In genomic region chr17:82698065-82698973, GRCh38 we compare ENCODE assay signal across 8 cellular contexts. TPM values are rescaled to one million over a fixed set of nuclear protein-coding genes. Genes with fewer than 3 reads are reported as not detected.
DNase-seq lines count a peak whose midpoint lies in the region; ATAC-seq and TF ChIP-seq lines count a peak whose summit lies in the region.

RAB40B (minus strand) TSS chr17:82698698; CDS start chr17:82698596, 102 bp downstream.

- DNase-seq in CD4-positive, CD25-positive, alpha-beta regulatory T cell, result peak; percentile 98 to 99 (median 99)
- peak; percentile 99 for DNase-seq in NCI-H748 (lab: John Stamatoyannopoulos, UW; ENCODE audit: unreplicated experiment)
- DNase-seq in activated CD4-positive, alpha-beta memory T cell treated with anti-CD3 and anti-CD28 coated beads, Interleukin-2, amount 10 ng/mL, durations not matched to agents 7 days and 5 days, result peak; percentile 98
- peak; percentile 100 for DNase-seq in ecto neural progenitor cell (ENCODE audit: low spot score)
- peak; percentile 96 for DNase-seq in stimulated activated CD4-positive, alpha-beta T cell treated with anti-CD3 and anti-CD28 coated beads, Interleukin-2, amount 100 ng/mL, for 48 hours

- peaks cover 9% of the 10 kb centered on the region for H3K36me3 Mint-ChIP-seq in CD4-positive, CD25-positive, alpha-beta regulatory T cell
- peaks cover 6% of the 10 kb centered on the region for H3K36me3 Mint-ChIP-seq in activated CD4-positive, alpha-beta memory T cell treated with anti-CD3 and anti-CD28 coated beads, Interleukin-2, amount 10 ng/mL, durations not matched to agents 7 days and 5 days (ENCODE audit: low read depth)

- peak within 1 kb of the TSS; percentile 47 for H3K4me3 ChIP-seq in CD4-positive, CD25-positive, alpha-beta regulatory T cell (ENCODE audit: low read depth, low read length)
- H3K4me3 ChIP-seq in liver (ENCODE audit: low read depth in 1 of 3, low read length in 3 of 3), result peak within 1 kb of the TSS; percentile 75 to 90 (median 75)

- CTCF ChIA-PET in activated CD4-positive, alpha-beta memory T cell treated with anti-CD3 and anti-CD28 coated beads, Interleukin-2, amount 10 ng/mL, durations not matched to agents 7 days and 5 days (lab: Charles Lee), result interaction anchor here (0.6 kb wide), 1 partner anchor 744 kb away, joined by 3 read pairs; no protein-coding TSS in a partner anchor

- peaks cover 18% of the 10 kb centered on the region for H3K4me1 ChIP-seq in CD4-positive, CD25-positive, alpha-beta regulatory T cell (ENCODE audit: control insufficient read depth, insufficient read depth, low read length, poor library complexity, severe bottlenecking)
- H3K4me1 ChIP-seq in liver (ENCODE audit: control insufficient read depth in 4 of 4, insufficient read depth in 4 of 4, low read length in 3 of 4), result peaks cover 10 to 22% (median 15%) of the 10 kb centered on the region in 4 donors

- TF ChIP-seq RAD21 in liver (IDR thresholded peaks at IDR 0.05), result no peak

- ATAC-seq in CD4-positive, CD25-positive, alpha-beta regulatory T cell (ENCODE audit: low read depth in 2 of 2), result peak; percentile 99
- ATAC-seq in GM19397 (IDR thresholded peaks at IDR 0.05; ENCODE audit: unreplicated experiment) (peak; percentile 92), HG03558 (IDR thresholded peaks at IDR 0.05; ENCODE audit: extremely low read depth, unreplicated experiment) (peak; percentile 85)

- no peaks in the 10 kb centered on the region for H3K27me3 ChIP-seq in CD4-positive, CD25-positive, alpha-beta regulatory T cell (ENCODE audit: control insufficient read depth, insufficient read depth, low read length)
- H3K27me3 ChIP-seq in liver (ENCODE audit: control insufficient read depth in 4 of 4, insufficient read depth in 4 of 4, low read length in 3 of 4), result no peaks in the 10 kb centered on the region

- H3K4me1 Mint-ChIP-seq in CD4-positive, CD25-positive, alpha-beta regulatory T cell, result peaks cover 0 to 25% (median under 1%) of the 10 kb centered on the region in 4 donors
- H3K4me1 Mint-ChIP-seq in activated CD4-positive, alpha-beta memory T cell treated with anti-CD3 and anti-CD28 coated beads, Interleukin-2, amount 10 ng/mL, durations not matched to agents 7 days and 5 days, result peaks cover 12% of the 10 kb centered on the region

- under 1% methylated on average over 112 of the region's 112 CpGs for WGBS in liver

- H3K36me3 ChIP-seq in CD4-positive, CD25-positive, alpha-beta regulatory T cell (ENCODE audit: control insufficient read depth, insufficient read depth, low read length), result peaks cover 4% of the 10 kb centered on the region
- no peaks in the 10 kb centered on the region for H3K36me3 ChIP-seq in liver (ENCODE audit: control insufficient read depth in 4 of 4, insufficient read depth in 3 of 4, low read depth in 1 of 4, low read length in 3 of 4)

- H3K9me3 ChIP-seq in CD4-positive, CD25-positive, alpha-beta regulatory T cell (ENCODE audit: control insufficient read depth in 2 of 2, low read length in 2 of 2), result peaks cover 8 to 10% of the 10 kb centered on the region in 2 experiments
- H3K9me3 ChIP-seq in liver (ENCODE audit: control insufficient read depth in 4 of 4, low read length in 3 of 4), result peaks cover 0 to 6% (median 2%) of the 10 kb centered on the region in 4 donors

- POLR2A ChIA-PET in activated CD4-positive, alpha-beta memory T cell treated with anti-CD3 and anti-CD28 coated beads, Interleukin-2, amount 10 ng/mL, durations not matched to agents 7 days and 5 days (lab: Charles Lee), result interaction anchor here (2.2 kb wide), 1 partner anchor 18 kb away, joined by 11 read pairs; the partner anchor contains the start of gene FN3KRP

- peaks cover 8% of the 10 kb centered on the region for H3K27me3 Mint-ChIP-seq in CD4-positive, CD25-positive, alpha-beta regulatory T cell
- peaks cover 21% of the 10 kb centered on the region for H3K27me3 Mint-ChIP-seq in activated CD4-positive, alpha-beta memory T cell treated with anti-CD3 and anti-CD28 coated beads, Interleukin-2, amount 10 ng/mL, durations not matched to agents 7 days and 5 days

- H3K4me3 Mint-ChIP-seq in CD4-positive, CD25-positive, alpha-beta regulatory T cell, result peak within 1 kb of the TSS; percentile 89 to 91 (median 90)
- peak within 1 kb of the TSS; percentile 75 for H3K4me3 Mint-ChIP-seq in activated CD4-positive, alpha-beta memory T cell treated with anti-CD3 and anti-CD28 coated beads, Interleukin-2, amount 10 ng/mL, durations not matched to agents 7 days and 5 days

- peaks cover 0 to 10% (median 2%) of the 10 kb centered on the region in 7 donors for H3K9me3 Mint-ChIP-seq in CD4-positive, CD25-positive, alpha-beta regulatory T cell
- peaks cover 9% of the 10 kb centered on the region for H3K9me3 Mint-ChIP-seq in activated CD4-positive, alpha-beta memory T cell treated with anti-CD3 and anti-CD28 coated beads, Interleukin-2, amount 10 ng/mL, durations not matched to agents 7 days and 5 days

- no peak for TF ChIP-seq CTCF in liver (IDR thresholded peaks at IDR 0.05; ENCODE audit: low read depth, low read length, missing input control)

- peak within 1 kb of the TSS in 1 of 3 donors; percentile 80 for H3K27ac Mint-ChIP-seq in CD4-positive, CD25-positive, alpha-beta regulatory T cell
- no peak within 1 kb of the TSS for H3K27ac Mint-ChIP-seq in activated CD4-positive, alpha-beta memory T cell treated with anti-CD3 and anti-CD28 coated beads, Interleukin-2, amount 10 ng/mL, durations not matched to agents 7 days and 5 days

- H3K9ac ChIP-seq in liver (ENCODE audit: low read depth in 1 of 2, low read length in 2 of 2), result no peak within 1 kb of the TSS

- H3K27ac ChIP-seq in CD4-positive, CD25-positive, alpha-beta regulatory T cell (ENCODE audit: insufficient read depth, low read length, poor library complexity, severe bottlenecking), result peak within 1 kb of the TSS; percentile 51
- H3K27ac ChIP-seq in liver (ENCODE audit: low read depth in 1 of 2, low read length in 2 of 2), result peak within 1 kb of the TSS in 1 of 2 donors; percentile 57

TF ChIP-seq in liver, 16 proteins besides CTCF, POLR2A, EP300 and RAD21:
- TF ChIP-seq EGR1 (IDR thresholded peaks at IDR 0.05; ENCODE audit: low read depth in 2 of 2) (no peak), ZBTB33 (IDR thresholded peaks at IDR 0.05) (no peak), FOXA2 (IDR thresholded peaks at IDR 0.05) (no peak), TAF1 (conservative IDR thresholded peaks at IDR 0.05) (no peak), FOXA1 (IDR thresholded peaks at IDR 0.05) (no peak), YY1 (IDR thresholded peaks at IDR 0.05) (no peak), SP1 (IDR thresholded peaks at IDR 0.05) (peak; percentile 77), HNF4G (IDR thresholded peaks at IDR 0.05) (no peak)

RNA-seq across cellular contexts. Expression of gene RAB40B, which starts in this region (rescaled TPM):
- 4.9 TPM for total RNA-seq in CD4-positive, CD25-positive, alpha-beta regulatory T cell
- polyA plus RNA-seq in CD4-positive, CD25-positive, alpha-beta regulatory T cell, result 1 to 10 TPM; 2.2 to 5.3 (median 3.4) TPM
- 1 to 10 TPM; 1.4 to 2.0 TPM for total RNA-seq in activated CD4-positive, alpha-beta memory T cell treated with anti-CD3 and anti-CD28 coated beads, Interleukin-2, amount 10 ng/mL, durations not matched to agents 7 days and 5 days
- 1 to 10 TPM; 2.9 to 9.6 TPM for total RNA-seq in liver
- polyA plus RNA-seq in liver, result 10 to 100 TPM; 11.4 to 12.1 TPM
